In genomic region chr17:58144801-58145200, GRCh38 we compare ENCODE assay signal across 35 cellular contexts.
"Had no signal": no experiment of that assay in that cellular context is flagged by ENCODE, and none has a peak within 500 bp of the region (broad histone marks: within the 10 kb centered on the region; RNA-seq: fewer than 3 reads in every experiment).

No MANE protein-coding gene starts in this region.

- H3K36me3 ChIP-seq: MG63 had no signal

- H3K4me3 ChIP-seq: MG63 had no signal

- DNase-seq: Karpas-422, Kasumi-1, MG63, MM.1S, MV-4-11, NCI-H1048, NCI-H1092, NCI-H1092 treated with DMSO at 0.1 percent for 48 hours, NCI-H1105, NCI-H1105 treated with DMSO at 0.1 percent for 48 hours, NCI-H1417, NCI-H1417 treated with DMSO at 0.1 percent for 48 hours, NCI-H1436, NCI-H1436 treated with DMSO at 0.1 percent for 48 hours, NCI-H146, NCI-H1694, NCI-H1694 treated with DMSO at 0.1 percent for 48 hours, NCI-H187, NCI-H187 treated with DMSO at 0.1 percent for 48 hours, NCI-H1930, NCI-H2029, NCI-H2029 treated with DMSO at 0.1 percent for 48 hours, NCI-H2081, NCI-H2081 treated with DMSO at 0.1 percent for 48 hours, NCI-H2107, NCI-H2171, NCI-H2171 treated with DMSO at 0.1 percent for 48 hours, NCI-H2227 treated with DMSO at 0.1 percent for 48 hours, NCI-H226, NCI-H345, NCI-H446, NCI-H446 treated with DMSO at 0.1 percent for 48 hours, NCI-H510A, NCI-H510A treated with DMSO at 0.1 percent for 48 hours, NCI-H524 had no signal
